In the genomic region with DNA sequence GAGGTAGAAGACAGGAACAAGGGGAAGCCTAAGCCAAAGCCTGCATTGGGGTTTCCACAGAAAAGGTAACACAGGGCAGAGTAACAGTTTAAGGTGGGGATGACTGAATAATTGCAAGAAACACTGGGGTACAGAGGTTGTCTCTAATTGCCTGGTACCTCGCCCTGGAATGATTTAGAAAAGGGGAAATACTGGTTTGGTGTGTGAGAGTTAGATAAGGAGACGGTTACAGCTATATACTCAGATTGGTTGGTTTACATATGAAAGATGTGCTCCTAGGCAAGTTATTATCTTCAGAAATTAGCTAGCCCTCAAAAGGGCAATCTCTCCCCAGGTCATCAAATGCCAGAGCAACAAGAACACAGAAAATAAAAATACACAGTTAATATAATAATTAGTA, we compare ENCODE assay signal across 19 cellular contexts.
"Had no signal": no experiment of that assay in that cellular context is flagged by ENCODE, and none has a peak within 500 bp of the region (broad histone marks: within the 10 kb centered on the region; RNA-seq: fewer than 3 reads in every experiment).

No MANE protein-coding gene starts in this region.

- H3K27me3 ChIP-seq: brain microvascular endothelial cell, suprapubic skin, upper lobe of left lung had no signal

- H3K27ac Mint-ChIP-seq: activated T-helper 17 cell treated with anti-CD3 and anti-CD28 coated beads, Interleukin-2, amount 50 U/mL, for 72 hours; natural killer cell; T-helper 2 cell treated with Interferon-gamma antibody and Interleukin-4, amounts not matched to agents 5 μg/mL and 100 μg/mL, for 36 hours had no signal

- H3K4me3 ChIP-seq: prostate gland, suprapubic skin, upper lobe of left lung had no signal

- H3K4me3 Mint-ChIP-seq: activated T-helper 17 cell treated with anti-CD3 and anti-CD28 coated beads, Interleukin-2, amount 50 U/mL, for 72 hours; natural killer cell; T-helper 2 cell treated with Interferon-gamma antibody and Interleukin-4, amounts not matched to agents 5 μg/mL and 100 μg/mL, for 36 hours had no signal

- H3K9me3 Mint-ChIP-seq: activated T-helper 17 cell treated with anti-CD3 and anti-CD28 coated beads, Interleukin-2, amount 50 U/mL, for 72 hours; natural killer cell; T-helper 2 cell treated with Interferon-gamma antibody and Interleukin-4, amounts not matched to agents 5 μg/mL and 100 μg/mL, for 36 hours had no signal

- H3K27me3 Mint-ChIP-seq: activated T-helper 17 cell treated with anti-CD3 and anti-CD28 coated beads, Interleukin-2, amount 50 U/mL, for 72 hours had no signal

- H3K27ac ChIP-seq: brain microvascular endothelial cell, prostate gland, suprapubic skin, upper lobe of left lung, WERI-Rb-1 had no signal

- ATAC-seq: activated T-helper 17 cell treated with anti-CD3 and anti-CD28 coated beads, Interleukin-2, amount 50 U/mL, for 72 hours; esophagus mucosa; left cardiac atrium; natural killer cell; sciatic nerve; stimulated activated naive CD8-positive, alpha-beta T cell treated with anti-CD3 and anti-CD28 coated beads, Interleukin-15, Interleukin-2, amounts not matched to agents 100 U/mL and 50 U/mL, for 24 hours had no signal

- DNase-seq: activated CD4-positive, alpha-beta T cell treated with anti-CD3 and anti-CD28 coated beads for 4 hours; activated naive CD4-positive, alpha-beta T cell treated with anti-CD3 and anti-CD28 coated beads, Interleukin-2, amount 50 U/mL, for 16 hours; amygdala; brain microvascular endothelial cell; cerebellar nuclear complex; dermis blood vessel endothelial cell; glutamatergic neuron; left cardiac atrium; natural killer cell; nucleus accumbens; stimulated activated naive CD8-positive, alpha-beta T cell treated with anti-CD3 and anti-CD28 coated beads, Interleukin-15, Interleukin-2, amounts not matched to agents 100 U/mL and 50 U/mL, for 24 hours; upper lobe of left lung; WERI-Rb-1 had no signal

- H3K9me3 ChIP-seq: prostate gland, suprapubic skin, upper lobe of left lung had no signal

- H3K4me1 ChIP-seq: prostate gland, suprapubic skin, upper lobe of left lung had no signal

- H3K36me3 Mint-ChIP-seq: natural killer cell had no signal
